Comparison of ENCODE assay signal across 17 cellular contexts in genomic region chr7:158741294-158741666, GRCh38. TPM values are rescaled to one million over a fixed set of nuclear protein-coding genes. Genes with fewer than 3 reads are reported as not detected.
DNase-seq lines count a peak whose midpoint lies in the region; ATAC-seq and TF ChIP-seq lines count a peak whose summit lies in the region.
"Had no signal": no experiment of that assay in that cellular context is flagged by ENCODE, and none has a peak within 500 bp of the region (broad histone marks: within the 10 kb centered on the region; RNA-seq: fewer than 3 reads in every experiment).

No MANE protein-coding gene starts in this region.

- DNase-seq in stimulated activated naive CD8-positive, alpha-beta T cell treated with anti-CD3 and anti-CD28 coated beads, Interleukin-15, Interleukin-2, amounts not matched to agents 100 U/mL and 50 U/mL, for 24 hours, result no peak
- no peak for DNase-seq in endodermal cell
- DNase-seq in osteoblast (ENCODE audit: insufficient read length, low spot score, missing footprints), result no peak
- DNase-seq in stimulated activated CD4-positive, alpha-beta T cell treated with anti-CD3 and anti-CD28 coated beads, Interleukin-1b, Interleukin-23, amount 100 ng/mL, for 48 hours, result no peak
- DNase-seq: activated CD4-positive, CD25-positive, alpha-beta regulatory T cell; CD8-positive, alpha-beta memory T cell; DMS79 treated with DMSO at 0.1 percent for 48 hours; immature natural killer cell; left ventricle myocardium inferior; NCI-H774; nucleus accumbens; stimulated activated CD4-positive, alpha-beta T cell treated with anti-CD3 and anti-CD28 coated beads, Interleukin-2, amount 100 ng/mL, for 24 hours had no signal

- H4K20me1 ChIP-seq in osteoblast (ENCODE audit: insufficient read depth, low read length), result no peaks in the 10 kb centered on the region

- no peaks in the 10 kb centered on the region for H3K9me3 Mint-ChIP-seq in stimulated activated naive CD8-positive, alpha-beta T cell treated with anti-CD3 and anti-CD28 coated beads, Interleukin-15, Interleukin-2, amounts not matched to agents 100 ng/mL and 50 ng/mL, for 24 hours
- H3K9me3 Mint-ChIP-seq in endodermal cell, result no peaks in the 10 kb centered on the region
- H3K9me3 Mint-ChIP-seq: CD8-positive, alpha-beta memory T cell; immature natural killer cell had no signal

- no peaks in the 10 kb centered on the region for H3K4me1 ChIP-seq in endodermal cell (ENCODE audit: control insufficient read depth, insufficient read depth, low read length)
- peaks cover 23% of the 10 kb centered on the region for H3K4me1 ChIP-seq in osteoblast (ENCODE audit: insufficient read depth, low read length)
- H3K4me1 ChIP-seq: left ventricle myocardium inferior had no signal

- H3K4me3 ChIP-seq in endodermal cell (ENCODE audit: low read length), result no peak overlapping the region
- H3K4me3 ChIP-seq in osteoblast (ENCODE audit: insufficient read depth, low read length), result no peak overlapping the region
- H3K4me3 ChIP-seq: dorsolateral prefrontal cortex, left ventricle myocardium inferior had no signal

- no peaks in the 10 kb centered on the region for H3K9me3 ChIP-seq in endodermal cell (ENCODE audit: control insufficient read depth, low read length)
- H3K9me3 ChIP-seq in osteoblast (ENCODE audit: low read depth, low read length), result no peaks in the 10 kb centered on the region
- H3K9me3 ChIP-seq: left ventricle myocardium inferior had no signal

- H3K4me2 ChIP-seq in osteoblast (ENCODE audit: insufficient read depth, low read length), result peak overlapping the region; percentile 39

- H2AFZ ChIP-seq in osteoblast (ENCODE audit: low read length), result no peak overlapping the region

- no peaks in the 10 kb centered on the region for H3K27me3 Mint-ChIP-seq in stimulated activated naive CD8-positive, alpha-beta T cell treated with anti-CD3 and anti-CD28 coated beads, Interleukin-15, Interleukin-2, amounts not matched to agents 100 ng/mL and 50 ng/mL, for 24 hours
- no peaks in the 10 kb centered on the region for H3K27me3 Mint-ChIP-seq in endodermal cell (ENCODE audit: insufficient read depth)
- H3K27me3 Mint-ChIP-seq: CD8-positive, alpha-beta memory T cell had no signal

- WGBS in endodermal cell (ENCODE audit: insufficient coverage in 1 of 2, insufficient read length in 1 of 2), 2 experiments, result 95 to 96% methylated on average over 7 to 14 of the region's 14 CpGs

- no peak overlapping the region for H3K9ac ChIP-seq in endodermal cell (ENCODE audit: extremely low read depth, low read length, poor library complexity, severe bottlenecking)

- H3K36me3 Mint-ChIP-seq in stimulated activated naive CD8-positive, alpha-beta T cell treated with anti-CD3 and anti-CD28 coated beads, Interleukin-15, Interleukin-2, amounts not matched to agents 100 ng/mL and 50 ng/mL, for 24 hours (ENCODE audit: low read depth), result peaks cover 68% of the 10 kb centered on the region
- H3K36me3 Mint-ChIP-seq in endodermal cell (ENCODE audit: low read depth), result peaks cover 69% of the 10 kb centered on the region

- peaks cover 24% of the 10 kb centered on the region for H3K4me1 Mint-ChIP-seq in stimulated activated naive CD8-positive, alpha-beta T cell treated with anti-CD3 and anti-CD28 coated beads, Interleukin-15, Interleukin-2, amounts not matched to agents 100 ng/mL and 50 ng/mL, for 24 hours (ENCODE audit: low read depth)
- H3K4me1 Mint-ChIP-seq in endodermal cell, result no peaks in the 10 kb centered on the region

- H3K27ac ChIP-seq in endodermal cell (ENCODE audit: low read depth, low read length) (no peak overlapping the region), osteoblast (ENCODE audit: low read depth, low read length) (peak overlapping the region; percentile 79)
- H3K27ac ChIP-seq: left ventricle myocardium inferior had no signal

- H3K4me3 Mint-ChIP-seq in stimulated activated naive CD8-positive, alpha-beta T cell treated with anti-CD3 and anti-CD28 coated beads, Interleukin-15, Interleukin-2, amounts not matched to agents 100 ng/mL and 50 ng/mL, for 24 hours, result no peak overlapping the region
- no peak overlapping the region for H3K4me3 Mint-ChIP-seq in endodermal cell
- H3K4me3 Mint-ChIP-seq: CD8-positive, alpha-beta memory T cell; immature natural killer cell had no signal

- TF ChIP-seq CTCF in endodermal cell (conservative IDR thresholded peaks at IDR 0.05) (no peak), osteoblast (IDR thresholded peaks at IDR 0.05; ENCODE audit: extremely low read depth, low read depth, low read length) (no peak)

- H3K79me2 ChIP-seq in osteoblast (ENCODE audit: insufficient read depth, low read length), result no peaks in the 10 kb centered on the region

- H3K27me3 ChIP-seq in endodermal cell (ENCODE audit: control insufficient read depth, insufficient read depth, low read length, poor library complexity, severe bottlenecking) (no peaks in the 10 kb centered on the region), osteoblast (ENCODE audit: insufficient read depth, low read length) (no peaks in the 10 kb centered on the region)
- H3K27me3 ChIP-seq: dorsolateral prefrontal cortex had no signal

- no peak for ATAC-seq in stimulated activated naive CD8-positive, alpha-beta T cell treated with anti-CD3 and anti-CD28 coated beads, Interleukin-15, Interleukin-2, amounts not matched to agents 100 U/mL and 50 U/mL, for 24 hours
- no peak for ATAC-seq in GM21576 (IDR thresholded peaks at IDR 0.05; ENCODE audit: unreplicated experiment)
- ATAC-seq in HG03280 (IDR thresholded peaks at IDR 0.05; ENCODE audit: unreplicated experiment), result no peak
- no peak for ATAC-seq in HG02678 (IDR thresholded peaks at IDR 0.05; ENCODE audit: unreplicated experiment)

- H3K36me3 ChIP-seq in endodermal cell (ENCODE audit: control insufficient read depth, insufficient read depth, low read length), result peaks cover 71% of the 10 kb centered on the region
- peaks cover 53% of the 10 kb centered on the region for H3K36me3 ChIP-seq in osteoblast (ENCODE audit: insufficient read depth, low read length)

- H3K27ac Mint-ChIP-seq in stimulated activated naive CD8-positive, alpha-beta T cell treated with anti-CD3 and anti-CD28 coated beads, Interleukin-15, Interleukin-2, amounts not matched to agents 100 ng/mL and 50 ng/mL, for 24 hours, result peak overlapping the region; percentile 83
- peak overlapping the region; percentile 35 for H3K27ac Mint-ChIP-seq in endodermal cell

RNA-seq across cellular contexts. Expression of gene NCAPG2, which starts 36.7 kb away (rescaled TPM):
- total RNA-seq in endodermal cell (10 to 100 TPM; 58.7 to 77.1 TPM), osteoblast (8.0 TPM in 2 replicates)
- polyA plus RNA-seq in endodermal cell (2013, experiment 1 of 2), result 54.0 TPM
- polyA plus RNA-seq in endodermal cell (2013, experiment 2 of 2), result 49.2 TPM
